ENCODE assay signal across 14 cellular contexts in genomic region chr2:232321817-232322559, GRCh38. TPM values are rescaled to one million over a fixed set of nuclear protein-coding genes. Genes with fewer than 3 reads are reported as not detected.
A peak's percentile ranks its signal among the peaks of the same experiment; 100 is the strongest.
DNase-seq lines count a peak whose midpoint lies in the region; ATAC-seq, FAIRE-seq and TF ChIP-seq lines count a peak whose summit lies in the region.
"Had no signal": no experiment of that assay in that cellular context is flagged by ENCODE, and none has a peak within 500 bp of the region (broad histone marks: within the 10 kb centered on the region; RNA-seq: fewer than 3 reads in every experiment).

No MANE protein-coding gene starts in this region.

- no peak for TF ChIP-seq EP300 in stomach (IDR thresholded peaks at IDR 0.05)

- DNase-seq in Right ventricle myocardium superior (peak; percentile 26), right atrium auricular region (ENCODE audit: low spot score) (no peak), immature natural killer cell (no peak), stomach (peak; percentile 17), kidney (no peak)
- no peak for DNase-seq in stimulated activated CD4-positive, alpha-beta T cell treated with anti-CD3 and anti-CD28 coated beads, Interleukin-2, amount 100 ng/mL, for 48 hours
- DNase-seq: activated CD4-positive, alpha-beta T cell treated with anti-CD3 and anti-CD28 coated beads for 1 hour; NCI-H524; testis had no signal

- H3K9me3 ChIP-seq in right atrium auricular region (no peaks in the 10 kb centered on the region), stomach (no peaks in the 10 kb centered on the region), kidney (ENCODE audit: control insufficient read depth in 1 of 2, low read length in 2 of 2) (no peaks in the 10 kb centered on the region)
- H3K9me3 ChIP-seq: gastroesophageal sphincter, pancreas, testis had no signal

- peak overlapping the region; percentile 46 to 86 (median 76) for H3K27ac Mint-ChIP-seq in immature natural killer cell

- no peak for TF ChIP-seq CTCF in right atrium auricular region (IDR thresholded peaks at IDR 0.05)
- no peak for TF ChIP-seq CTCF in VCaP (conservative IDR thresholded peaks at IDR 0.05)
- no peak for TF ChIP-seq CTCF in stomach (IDR thresholded peaks at IDR 0.05)
- no peak for TF ChIP-seq CTCF in kidney (IDR thresholded peaks at IDR 0.05; ENCODE audit: borderline replicate concordance, extremely low read depth, insufficient read depth)

- H3K27me3 ChIP-seq in right atrium auricular region (no peaks in the 10 kb centered on the region), stomach (no peaks in the 10 kb centered on the region)
- H3K27me3 ChIP-seq: gastroesophageal sphincter, pancreas, testis had no signal

- 89 to 95% (median 93%) methylated on average over 7 to 9 of the region's 9 CpGs for WGBS in stomach, 5 donors

- no peak for FAIRE-seq in kidney (lab: Jason Lieb, UNC)
- FAIRE-seq: pancreas had no signal

- H3K4me3 Mint-ChIP-seq in immature natural killer cell: peak overlapping the region in 3 of 5 donors; percentile 14 to 54 (median 30)

- H3K9me3 Mint-ChIP-seq in immature natural killer cell: no peaks in the 10 kb centered on the region

- H3K36me3 ChIP-seq in right atrium auricular region (no peaks in the 10 kb centered on the region), stomach (no peaks in the 10 kb centered on the region), kidney (ENCODE audit: control insufficient read depth in 1 of 2, insufficient read depth in 2 of 2, low read length in 2 of 2) (no peaks in the 10 kb centered on the region)
- H3K36me3 ChIP-seq: gastroesophageal sphincter, pancreas had no signal

- no peak for TF ChIP-seq POLR2A in stomach (IDR thresholded peaks at IDR 0.05)

- peaks cover 0 to 3% (median 1%) of the 10 kb centered on the region in 3 donors for H3K27me3 Mint-ChIP-seq in immature natural killer cell (ENCODE audit: low read depth in 3 of 3)

- H3K36me3 Mint-ChIP-seq in immature natural killer cell: no peaks in the 10 kb centered on the region

- no peak for ATAC-seq in Right ventricle myocardium superior (ENCODE audit: poor library complexity)
- ATAC-seq in HG03469 (IDR thresholded peaks at IDR 0.05; ENCODE audit: unreplicated experiment): no peak
- ATAC-seq: gastroesophageal sphincter, pancreas had no signal

- H3K4me1 Mint-ChIP-seq in immature natural killer cell: peaks cover 56 to 60% of the 10 kb centered on the region in 2 donors

- intact Hi-C loops in Right ventricle myocardium superior (cut with DNase I): no loop called here
- intact Hi-C loops in stomach (cut with DNase I; ENCODE audit: low total_unique reads): loop anchor here (10.0 kb wide), 1 partner anchor 397 kb away; the partner anchor contains the start of gene NPPC
- intact Hi-C loops in kidney (cut with DNase I): loop anchor here (10.0 kb wide), 1 partner anchor 397 kb away; the partner anchor contains the start of gene NPPC

- H3K4me3 ChIP-seq in right atrium auricular region (no peak overlapping the region), stomach (no peak overlapping the region), kidney (ENCODE audit: low read length in 2 of 2) (no peak overlapping the region)
- H3K4me3 ChIP-seq: gastroesophageal sphincter, pancreas, testis had no signal

- H3K4me1 ChIP-seq in right atrium auricular region: peaks cover 0 to 10% of the 10 kb centered on the region in 2 donors
- peaks cover 9 to 38% (median 29%) of the 10 kb centered on the region in 4 donors for H3K4me1 ChIP-seq in stomach
- peaks cover 0 to 19% of the 10 kb centered on the region in 2 donors for H3K4me1 ChIP-seq in kidney (ENCODE audit: control insufficient read depth in 1 of 2, insufficient read depth in 1 of 2, low read depth in 1 of 2, low read length in 2 of 2)

- no peak overlapping the region for H3K9ac ChIP-seq in kidney (ENCODE audit: low read length in 2 of 2)

- no peak overlapping the region for H3K27ac ChIP-seq in right atrium auricular region
- peak overlapping the region; percentile 91 for H3K27ac ChIP-seq in VCaP
- no peak overlapping the region for H3K27ac ChIP-seq in stomach
- no peak overlapping the region for H3K27ac ChIP-seq in kidney (ENCODE audit: low read depth in 2 of 2, low read length in 2 of 2)
- H3K27ac ChIP-seq: gastroesophageal sphincter, HL-60, pancreas, testis had no signal

RNA-seq across cellular contexts. Expression of gene ALPP, which starts 56.6 kb away (rescaled TPM):
- total RNA-seq in Right ventricle myocardium superior: not detected
- not detected for total RNA-seq in right atrium auricular region
- not detected for polyA plus RNA-seq in immature natural killer cell
- total RNA-seq in stomach: not detected
- polyA plus RNA-seq in stomach: not detected
- total RNA-seq in kidney: not detected
- not detected for polyA plus RNA-seq in kidney (ENCODE audit: insufficient read depth, low read depth, low replicate concordance)
- total RNA-seq: gastroesophageal sphincter, pancreas had no signal
- polyA plus RNA-seq: pancreas had no signal

Comparison
In these comparisons a context has a peak if more than half of its experiments do, and no peak if none do; other contexts are left out.
1. DNase-seq: peak in Right ventricle myocardium superior (single experiment) and stomach (single experiment); none in right atrium auricular region (single experiment), immature natural killer cell (0 of 3), kidney (single experiment) and stimulated activated CD4-positive, alpha-beta T cell treated with anti-CD3 and anti-CD28 coated beads, Interleukin-2, amount 100 ng/mL, for 48 hours (0 of 2).